In the genomic region with DNA sequence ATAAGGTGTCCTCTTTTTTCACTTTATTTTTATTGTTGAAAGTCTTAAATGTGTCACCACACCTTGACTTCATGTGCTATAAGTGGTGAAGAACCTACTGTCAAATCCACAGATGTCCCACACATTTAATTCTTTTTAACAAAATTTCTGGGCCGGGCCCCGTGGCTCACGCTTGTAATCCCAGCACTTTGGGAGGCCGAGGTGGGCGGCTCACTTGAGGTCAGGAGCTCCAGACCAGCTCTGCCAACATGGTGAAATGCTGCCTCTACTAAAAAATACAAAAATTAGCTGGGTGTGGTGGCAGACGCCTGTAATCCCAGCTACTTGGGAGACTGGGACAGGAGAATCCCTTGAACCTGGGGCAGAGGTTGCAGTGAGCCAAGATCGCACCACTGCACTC, we compare ENCODE assay signal across 30 cellular contexts. TPM values are rescaled to one million over a fixed set of nuclear protein-coding genes. Genes with fewer than 3 reads are reported as not detected.
DNase-seq lines count a peak whose midpoint lies in the region; ATAC-seq and TF ChIP-seq lines count a peak whose summit lies in the region.
"Had no signal": no experiment of that assay in that cellular context is flagged by ENCODE, and none has a peak within 500 bp of the region (broad histone marks: within the 10 kb centered on the region; RNA-seq: fewer than 3 reads in every experiment).

No MANE protein-coding gene starts in this region.

- in situ Hi-C loops in IMR-90 (cut with MboI; ENCODE audit: low sequenced_read_pairs) = no loop called here

- H3K4me1 ChIP-seq in IMR-90 (ENCODE audit: control insufficient read depth, insufficient read depth, low read length) = peaks cover 5% of the 10 kb centered on the region

- H2BK20ac ChIP-seq in IMR-90 (ENCODE audit: low read depth, low read length) = no peak overlapping the region

- peaks cover 5% of the 10 kb centered on the region for H3K36me3 Mint-ChIP-seq in T-helper 2 cell treated with Interferon-gamma antibody and Interleukin-4, amounts not matched to agents 5 μg/mL and 100 μg/mL, for 36 hours (ENCODE audit: low read depth)
- H3K36me3 Mint-ChIP-seq in brain = no peaks in the 10 kb centered on the region
- H3K36me3 Mint-ChIP-seq in nephron progenitor cell (ENCODE audit: low read depth) = peaks cover 5% of the 10 kb centered on the region
- H3K36me3 Mint-ChIP-seq in stimulated activated memory B cell treated with anti-CD40 and anti-IgM and Interleukin-4, amounts not matched to agents 10 μg/mL and 1 μg/mL and 100 μg/mL, for 72 hours = no peaks in the 10 kb centered on the region
- H3K36me3 Mint-ChIP-seq: IgD-negative memory B cell, naive B cell had no signal

- no peak overlapping the region for H3K4ac ChIP-seq in IMR-90 (ENCODE audit: low read depth, low read length)

- H2AFZ ChIP-seq in IMR-90 (replicated peaks; ENCODE audit: low read length, poor library complexity) = no peak overlapping the region

- peaks cover 45% of the 10 kb centered on the region for H4K20me1 ChIP-seq in IMR-90 (ENCODE audit: insufficient read depth, low read length)

- H3K27me3 ChIP-seq in IMR-90 (ENCODE audit: control insufficient read depth, insufficient read depth, low read length) = no peaks in the 10 kb centered on the region
- H3K27me3 ChIP-seq: ovary, suprapubic skin, upper lobe of right lung had no signal

- no peak overlapping the region for H3K14ac ChIP-seq in IMR-90 (replicated peaks; ENCODE audit: low read depth, low read length)

- TF ChIP-seq RAD21 in IMR-90 (IDR thresholded peaks at IDR 0.05; ENCODE audit: low read length) = no peak

- H3K27ac ChIP-seq in IMR-90 (ENCODE audit: insufficient read depth, low read length) = no peak overlapping the region
- H3K27ac ChIP-seq: C4-2B, left ventricle myocardium inferior, ovary, suprapubic skin, upper lobe of right lung had no signal

- no peaks in the 10 kb centered on the region for H3K36me3 ChIP-seq in IMR-90 (ENCODE audit: control insufficient read depth, insufficient read depth, low read length)
- H3K36me3 ChIP-seq: left ventricle myocardium inferior, ovary, suprapubic skin, upper lobe of right lung had no signal

- H3K27ac Mint-ChIP-seq in T-helper 2 cell treated with Interferon-gamma antibody and Interleukin-4, amounts not matched to agents 5 μg/mL and 100 μg/mL, for 36 hours = no peak overlapping the region
- H3K27ac Mint-ChIP-seq in brain (peak overlapping the region in 1 of 5 experiments; percentile 44), nephron progenitor cell (peak overlapping the region; percentile 37)
- H3K27ac Mint-ChIP-seq in stimulated activated memory B cell treated with anti-CD40 and anti-IgM and Interleukin-4, amounts not matched to agents 10 μg/mL and 1 μg/mL and 100 μg/mL, for 72 hours = no peak overlapping the region
- H3K27ac Mint-ChIP-seq: IgD-negative memory B cell had no signal

- H2BK5ac ChIP-seq in IMR-90 (ENCODE audit: low read depth, low read length, poor library complexity, severe bottlenecking) = no peak overlapping the region

- POLR2A ChIA-PET in IMR-90 (lab: Charles Lee; ENCODE audit: unreplicated experiment) = no interaction called here

- H2BK120ac ChIP-seq in IMR-90 (ENCODE audit: low read depth, low read length) = no peak overlapping the region

- 0 out of 2 replicates have a peak overlapping the region, but pooled peaks have one; percentile 2 for H3K4me2 ChIP-seq in IMR-90 (ENCODE audit: low read depth, low read length)

- H3K23ac ChIP-seq in IMR-90 (ENCODE audit: low read depth, low read length) = no peak overlapping the region

- no peak for TF ChIP-seq CTCF in IMR-90 (conservative IDR thresholded peaks at IDR 0.05; ENCODE audit: low read depth, low read length)
- no peak for TF ChIP-seq CTCF in brain (conservative IDR thresholded peaks at IDR 0.05)
- no peak for TF ChIP-seq CTCF in nephron progenitor cell (IDR thresholded peaks at IDR 0.05)

- no peaks in the 10 kb centered on the region for H3K9me3 Mint-ChIP-seq in T-helper 2 cell treated with Interferon-gamma antibody and Interleukin-4, amounts not matched to agents 5 μg/mL and 100 μg/mL, for 36 hours
- no peaks in the 10 kb centered on the region for H3K9me3 Mint-ChIP-seq in brain
- H3K9me3 Mint-ChIP-seq in nephron progenitor cell = no peaks in the 10 kb centered on the region
- H3K9me3 Mint-ChIP-seq in stimulated activated memory B cell treated with anti-CD40 and anti-IgM and Interleukin-4, amounts not matched to agents 10 μg/mL and 1 μg/mL and 100 μg/mL, for 72 hours = no peaks in the 10 kb centered on the region
- H3K9me3 Mint-ChIP-seq: central memory CD8-positive, alpha-beta T cell; IgD-negative memory B cell; naive B cell had no signal

- no peak overlapping the region for H4K5ac ChIP-seq in IMR-90 (ENCODE audit: low read depth, low read length)

- no peak overlapping the region for H3K18ac ChIP-seq in IMR-90 (ENCODE audit: low read depth, low read length)

- no peak for DNase-seq in T-helper 2 cell treated with Interferon-gamma antibody and Interleukin-4, amounts not matched to agents 5 μg/mL and 100 μg/mL, for 36 hours (ENCODE audit: low spot score)
- no peak for DNase-seq in T-helper 2 cell
- no peak for DNase-seq in IMR-90
- DNase-seq in nephron progenitor cell = no peak
- DNase-seq in cerebellar cortex (ENCODE audit: low spot score) = no peak
- DNase-seq: 8988T; activated CD8-positive, alpha-beta memory T cell treated with anti-CD3 and anti-CD28 coated beads for 24 hours; activated gamma-delta T cell; activated T-cell treated with anti-CD3 and anti-CD28 coated beads for 4 hours; dermis blood vessel endothelial cell; glutamatergic neuron; left ventricle myocardium inferior; mesenchymal stem cell; naive B cell; NCI-H1694; NCI-H446; ovary; stimulated activated naive CD4-positive, alpha-beta T cell treated with Interleukin-2 at 50 U/mL for 16 hours; upper lobe of right lung had no signal

- dilution Hi-C loops in IMR-90 (cut with HindIII; ENCODE audit: low sequenced_read_pairs, unreplicated experiment) = no loop called here

- no peak overlapping the region for H3K9ac ChIP-seq in IMR-90 (ENCODE audit: low read depth, low read length)

- no TSS peak for BruUV-seq in IMR-90 (replicated peaks; lab: Mats Ljungman, UMichigan)

- H2BK15ac ChIP-seq in IMR-90 (ENCODE audit: low read depth, low read length) = no peak overlapping the region

- ATAC-seq in IMR-90 (ENCODE audit: low read depth) (no peak), HG03439 (IDR thresholded peaks at IDR 0.05; ENCODE audit: unreplicated experiment) (no peak)
- ATAC-seq in stimulated activated memory B cell treated with anti-CD40 and anti-IgM and Interleukin-4, amounts not matched to agents 10 μg/mL and 1 μg/mL and 100 μg/mL, for 72 hours = no peak
- ATAC-seq: esophagus mucosa, upper lobe of right lung had no signal

- no peak overlapping the region for H3K4me3 ChIP-seq in IMR-90 (ENCODE audit: insufficient read depth, low read depth, low read length)
- H3K4me3 ChIP-seq: left ventricle myocardium inferior, ovary, suprapubic skin, upper lobe of right lung had no signal

- H3K79me1 ChIP-seq in IMR-90 (ENCODE audit: low read depth in 1 of 2, low read length in 2 of 2) = peaks cover 6 to 46% of the 10 kb centered on the region in 2 experiments; a peak in 3 of 4 replicates

- H3K27me3 Mint-ChIP-seq in T-helper 2 cell treated with Interferon-gamma antibody and Interleukin-4, amounts not matched to agents 5 μg/mL and 100 μg/mL, for 36 hours (ENCODE audit: low read depth) = no peaks in the 10 kb centered on the region
- H3K27me3 Mint-ChIP-seq in brain (peaks cover 9% of the 10 kb centered on the region), nephron progenitor cell (ENCODE audit: low read depth, poor library complexity) (peaks cover 4% of the 10 kb centered on the region)
- no peaks in the 10 kb centered on the region for H3K27me3 Mint-ChIP-seq in stimulated activated memory B cell treated with anti-CD40 and anti-IgM and Interleukin-4, amounts not matched to agents 10 μg/mL and 1 μg/mL and 100 μg/mL, for 72 hours
- H3K27me3 Mint-ChIP-seq: central memory CD8-positive, alpha-beta T cell; IgD-negative memory B cell; naive B cell had no signal

- peaks cover 22% of the 10 kb centered on the region for H3K4me1 Mint-ChIP-seq in T-helper 2 cell treated with Interferon-gamma antibody and Interleukin-4, amounts not matched to agents 5 μg/mL and 100 μg/mL, for 36 hours (ENCODE audit: low read depth)
- peaks cover 51% of the 10 kb centered on the region for H3K4me1 Mint-ChIP-seq in brain
- peaks cover 46% of the 10 kb centered on the region for H3K4me1 Mint-ChIP-seq in nephron progenitor cell
- H3K4me1 Mint-ChIP-seq in stimulated activated memory B cell treated with anti-CD40 and anti-IgM and Interleukin-4, amounts not matched to agents 10 μg/mL and 1 μg/mL and 100 μg/mL, for 72 hours = peaks cover 47% of the 10 kb centered on the region

- H3K9me3 ChIP-seq in IMR-90 (ENCODE audit: control insufficient read depth, insufficient read depth, low read length) = no peaks in the 10 kb centered on the region
- H3K9me3 ChIP-seq: Caco-2, left ventricle myocardium inferior, ovary, suprapubic skin, upper lobe of right lung had no signal

- CTCF ChIA-PET in IMR-90 (lab: Yijun Ruan, JAX) = interaction anchor here (0.6 kb wide), 1 partner anchor 44 kb away, joined by 4 read pairs; no protein-coding TSS in a partner anchor

- peak overlapping the region; percentile 22 for H3K4me3 Mint-ChIP-seq in T-helper 2 cell treated with Interferon-gamma antibody and Interleukin-4, amounts not matched to agents 5 μg/mL and 100 μg/mL, for 36 hours
- H3K4me3 Mint-ChIP-seq in brain (peak overlapping the region; percentile 28 to 100 (median 56)), nephron progenitor cell (peak overlapping the region; percentile 47)
- H3K4me3 Mint-ChIP-seq in stimulated activated memory B cell treated with anti-CD40 and anti-IgM and Interleukin-4, amounts not matched to agents 10 μg/mL and 1 μg/mL and 100 μg/mL, for 72 hours = no peak overlapping the region
- H3K4me3 Mint-ChIP-seq: central memory CD8-positive, alpha-beta T cell had no signal

- no peak overlapping the region for H4K8ac ChIP-seq in IMR-90 (ENCODE audit: low read depth in 2 of 2, low read length in 2 of 2)

- H2AK9ac ChIP-seq in IMR-90 (replicated peaks; ENCODE audit: low read depth, low read length, poor library complexity) = no peak overlapping the region

- 73% methylated on average over 3 of the region's 7 CpGs; no CpG with 5 or more reads in 1 of the 2 experiments for WGBS in IMR-90 (ENCODE audit: extremely low coverage in 2 of 2, insufficient read length in 1 of 2), 2 experiments

- no peak for TF ChIP-seq POLR2A in IMR-90 (IDR thresholded peaks at IDR 0.05; ENCODE audit: low read depth, low read length)

- H3K9me1 ChIP-seq in IMR-90 (ENCODE audit: insufficient read depth, low read length) = peaks cover 9% of the 10 kb centered on the region

- no peak overlapping the region for H3K56ac ChIP-seq in IMR-90 (ENCODE audit: extremely low read depth, insufficient read depth, low read length)

- no peak overlapping the region for H2AK5ac ChIP-seq in IMR-90 (ENCODE audit: low read depth, low read length)

- intact Hi-C loops in IMR-90 (cut with micrococcal nuclease) = loop anchor here (5.0 kb wide), 1 partner anchor 53 kb away; no protein-coding TSS in a partner anchor

- H4K91ac ChIP-seq in IMR-90 (ENCODE audit: insufficient read depth, low read depth, low read length) = no peak overlapping the region

RNA-seq across cellular contexts. Expression of gene CBL, which starts 3.0 kb away (rescaled TPM):
- total RNA-seq in IMR-90 (2012; rRNA removed) = 6.1 and 7.2 TPM in 2 replicates
- polyA plus RNA-seq in IMR-90 (2012; rRNA removed) = 11.8 TPM in 2 replicates
- polyA plus RNA-seq in IMR-90 (2012; cell fraction: cytosol; rRNA removed) = 4.6 and 5.6 TPM in 2 replicates
- polyA plus RNA-seq in IMR-90 (2012; cell fraction: nucleus; rRNA removed; ENCODE audit: low replicate concordance) = 8.8 and 20.4 TPM in 2 replicates
- 16.4 TPM for polyA plus RNA-seq in brain (ENCODE audit: insufficient read depth, low read depth, low replicate concordance)

RNA-seq across cellular contexts. Expression of gene NHERF4, which starts 23.9 kb away (rescaled TPM):
- total RNA-seq in IMR-90 (2012; rRNA removed) = not detected in 2 replicates
- polyA plus RNA-seq in IMR-90 (2012; rRNA removed) = not detected in 2 replicates
- polyA plus RNA-seq in IMR-90 (2012; cell fraction: cytosol; rRNA removed) = not detected in 2 replicates
- polyA plus RNA-seq in IMR-90 (2012; cell fraction: nucleus; rRNA removed; ENCODE audit: low replicate concordance) = not detected in 2 replicates
- polyA plus RNA-seq in brain (ENCODE audit: insufficient read depth, low read depth, low replicate concordance) = 0.49 TPM
- total RNA-seq: dermis blood vessel endothelial cell, esophagus mucosa, fibroblast of villous mesenchyme, left ventricle myocardium inferior, SK-MEL-5 had no signal
- polyA plus RNA-seq: IgD-negative memory B cell had no signal

RNA-seq across cellular contexts. Expression of gene NLRX1, which starts 40.7 kb away (rescaled TPM):
- 3.0 and 3.3 TPM in 2 replicates for total RNA-seq in IMR-90 (2012; rRNA removed)
- 4.9 and 5.5 TPM in 2 replicates for polyA plus RNA-seq in IMR-90 (2012; rRNA removed)
- 4.6 and 7.1 TPM in 2 replicates for polyA plus RNA-seq in IMR-90 (2012; cell fraction: cytosol; rRNA removed)
- polyA plus RNA-seq in IMR-90 (2012; cell fraction: nucleus; rRNA removed; ENCODE audit: low replicate concordance) = 4.6 and 11.7 TPM in 2 replicates
- 11.1 TPM for polyA plus RNA-seq in brain (ENCODE audit: insufficient read depth, low read depth, low replicate concordance)
